2 cellular contexts compared by ENCODE assay signal in genomic region chr4:71211748-71212147, GRCh38.
TF ChIP-seq lines count a peak whose summit lies in the region.

No MANE protein-coding gene starts in this region.

TF ChIP-seq in liver, 16 proteins besides CTCF, POLR2A, EP300 and RAD21:
- TF ChIP-seq TAF1 (conservative IDR thresholded peaks at IDR 0.05) (no peak), REST (IDR thresholded peaks at IDR 0.05) (no peak), GABPA (IDR thresholded peaks at IDR 0.05 in 1 of 2, conservative IDR thresholded peaks at IDR 0.05 in 1 of 2) (no peak), YY1 (IDR thresholded peaks at IDR 0.05) (peak; percentile 57), RXRA (IDR thresholded peaks at IDR 0.05) (peak; percentile 45 to 61), FOXA2 (IDR thresholded peaks at IDR 0.05) (no peak), FOXA1 (IDR thresholded peaks at IDR 0.05) (no peak), MAX (IDR thresholded peaks at IDR 0.05) (peak; percentile 74), NR2F2 (IDR thresholded peaks at IDR 0.05) (no peak), HNF4G (IDR thresholded peaks at IDR 0.05) (peak; percentile 71), EGR1 (IDR thresholded peaks at IDR 0.05; ENCODE audit: low read depth in 2 of 2) (no peak), SP1 (IDR thresholded peaks at IDR 0.05) (peak; percentile 80), JUND (IDR thresholded peaks at IDR 0.05) (peak; percentile 22 to 68), ZBTB33 (IDR thresholded peaks at IDR 0.05) (peak; percentile 29), HNF4A (conservative IDR thresholded peaks at IDR 0.05) (peak; percentile 92 to 93)
- TF ChIP-seq, protein P1, sequence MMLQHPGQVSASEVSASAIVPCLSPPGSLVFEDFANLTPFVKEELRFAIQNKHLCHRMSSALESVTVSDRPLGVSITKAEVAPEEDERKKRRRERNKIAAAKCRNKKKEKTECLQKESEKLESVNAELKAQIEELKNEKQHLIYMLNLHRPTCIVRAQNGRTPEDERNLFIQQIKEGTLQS (IDR thresholded peaks at IDR 0.05): no peak

TF ChIP-seq in HepG2, 621 proteins besides CTCF, POLR2A, EP300 and RAD21:
- TF ChIP-seq TCF7L2 (IDR thresholded peaks at IDR 0.05; ENCODE audit: low read depth, low read length) (no peak), ZNF576 (CRISPR knock-in tag; IDR thresholded peaks at IDR 0.05) (no peak), EZH2 (conservative IDR thresholded peaks at IDR 0.05; ENCODE audit: low read depth, low read length) (no peak), ATF7-NPFF (CRISPR knock-in tag; IDR thresholded peaks at IDR 0.05; ENCODE audit: low read depth) (no peak), CC2D1A (CRISPR knock-in tag; IDR thresholded peaks at IDR 0.05) (no peak), KLF9 (CRISPR knock-in tag; IDR thresholded peaks at IDR 0.05; ENCODE audit: low read depth) (no peak), NFRKB (IDR thresholded peaks at IDR 0.05) (no peak), KAT2B (IDR thresholded peaks at IDR 0.05; ENCODE audit: borderline replicate concordance, low read depth, low read length) (no peak)
- TF ChIP-seq, protein P2, sequence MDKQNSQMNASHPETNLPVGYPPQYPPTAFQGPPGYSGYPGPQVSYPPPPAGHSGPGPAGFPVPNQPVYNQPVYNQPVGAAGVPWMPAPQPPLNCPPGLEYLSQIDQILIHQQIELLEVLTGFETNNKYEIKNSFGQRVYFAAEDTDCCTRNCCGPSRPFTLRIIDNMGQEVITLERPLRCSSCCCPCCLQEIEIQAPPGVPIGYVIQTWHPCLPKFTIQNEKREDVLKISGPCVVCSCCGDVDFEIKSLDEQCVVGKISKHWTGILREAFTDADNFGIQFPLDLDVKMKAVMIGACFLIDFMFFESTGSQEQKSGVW (CRISPR knock-in tag; IDR thresholded peaks at IDR 0.05; ENCODE audit: borderline replicate concordance): no peak
- TF ChIP-seq, protein P3, sequence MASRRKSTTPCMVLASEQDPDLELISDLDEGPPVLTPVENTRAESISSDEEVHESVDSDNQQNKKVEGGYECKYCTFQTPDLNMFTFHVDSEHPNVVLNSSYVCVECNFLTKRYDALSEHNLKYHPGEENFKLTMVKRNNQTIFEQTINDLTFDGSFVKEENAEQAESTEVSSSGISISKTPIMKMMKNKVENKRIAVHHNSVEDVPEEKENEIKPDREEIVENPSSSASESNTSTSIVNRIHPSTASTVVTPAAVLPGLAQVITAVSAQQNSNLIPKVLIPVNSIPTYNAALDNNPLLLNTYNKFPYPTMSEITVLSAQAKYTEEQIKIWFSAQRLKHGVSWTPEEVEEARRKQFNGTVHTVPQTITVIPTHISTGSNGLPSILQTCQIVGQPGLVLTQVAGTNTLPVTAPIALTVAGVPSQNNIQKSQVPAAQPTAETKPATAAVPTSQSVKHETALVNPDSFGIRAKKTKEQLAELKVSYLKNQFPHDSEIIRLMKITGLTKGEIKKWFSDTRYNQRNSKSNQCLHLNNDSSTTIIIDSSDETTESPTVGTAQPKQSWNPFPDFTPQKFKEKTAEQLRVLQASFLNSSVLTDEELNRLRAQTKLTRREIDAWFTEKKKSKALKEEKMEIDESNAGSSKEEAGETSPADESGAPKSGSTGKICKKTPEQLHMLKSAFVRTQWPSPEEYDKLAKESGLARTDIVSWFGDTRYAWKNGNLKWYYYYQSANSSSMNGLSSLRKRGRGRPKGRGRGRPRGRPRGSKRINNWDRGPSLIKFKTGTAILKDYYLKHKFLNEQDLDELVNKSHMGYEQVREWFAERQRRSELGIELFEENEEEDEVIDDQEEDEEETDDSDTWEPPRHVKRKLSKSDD (CRISPR knock-in tag; IDR thresholded peaks at IDR 0.05; ENCODE audit: low read depth): no peak
